8 cellular contexts compared by ENCODE assay signal in genomic region chr16:57462209-57462977, GRCh38. TPM values are rescaled to one million over a fixed set of nuclear protein-coding genes. Genes with fewer than 3 reads are reported as not detected.
A peak's percentile ranks its signal among the peaks of the same experiment; 100 is the strongest.
DNase-seq lines count a peak whose midpoint lies in the region; ATAC-seq, FAIRE-seq and TF ChIP-seq lines count a peak whose summit lies in the region.

Gene POLR2C (plus strand): TSS chr16:57462679. CDS start chr16:57462725, 46 bp downstream.

- H3K27ac ChIP-seq in angular gyrus (ENCODE audit: low read depth, low read length) (peak within 1 kb of the TSS; percentile 79), right cardiac atrium (ENCODE audit: low read length) (peak within 1 kb of the TSS; percentile 56), aorta (ENCODE audit: low read depth in 1 of 2, low read length in 2 of 2) (no peak within 1 kb of the TSS)

- intact Hi-C loops in right cardiac atrium (cut with DNase I) (loop anchor here in 1 of 4 donors (10.0 kb wide), 1 partner anchor 52 kb away; no protein-coding TSS in a partner anchor), aorta (cut with DNase I) (loop anchor here (2.0 to 5.0 kb wide), 3 partner anchors 24 to 56 kb away; partner anchors contain the start of gene DOK4 (in 1 of the 2))

- no peaks in the 10 kb centered on the region for H3K27me3 ChIP-seq in right cardiac atrium (ENCODE audit: control insufficient read depth, insufficient read depth)
- H3K27me3 ChIP-seq in aorta (ENCODE audit: control insufficient read depth in 1 of 2, insufficient read depth in 2 of 2, low read length in 1 of 2), result no peaks in the 10 kb centered on the region

- H3K4me1 ChIP-seq in right cardiac atrium (ENCODE audit: control insufficient read depth, insufficient read depth, low read length) (peaks cover 3% of the 10 kb centered on the region), aorta (ENCODE audit: control insufficient read depth in 1 of 2, insufficient read depth in 2 of 2, low read length in 2 of 2) (peaks cover 0 to 3% of the 10 kb centered on the region in 2 donors)

- DNase-seq in GM12891 (ENCODE audit: insufficient read length, low spot score) (peak; percentile 94), NCI-H1417 (lab: John Stamatoyannopoulos, UW) (peak; percentile 77 to 88 (median 79)), T-helper 2 cell (peak; percentile 81 to 94 (median 87)), right cardiac atrium (peak; percentile 90 to 96 (median 96)), renal cortical epithelial cell (ENCODE audit: low read depth) (peak; percentile 65), aorta (peak; percentile 93 to 97)

- peak; percentile 100 for FAIRE-seq in GM12891 (lab: Jason Lieb, UNC)

- peak within 1 kb of the TSS; percentile 100 for H3K4me3 ChIP-seq in right cardiac atrium (ENCODE audit: low read length)
- H3K4me3 ChIP-seq in aorta (ENCODE audit: low read length in 2 of 2), result peak within 1 kb of the TSS; percentile 70 to 83

- ATAC-seq in HG02759 (IDR thresholded peaks at IDR 0.05; ENCODE audit: unreplicated experiment) (peak; percentile 91), right cardiac atrium (peak; percentile 90 to 91), aorta (ENCODE audit: low FRiP score) (peak; percentile 95)

- WGBS in right cardiac atrium, result under 1% methylated on average over 47 of the region's 47 CpGs
- 0 to 1% methylated on average over 40 to 47 of the region's 47 CpGs for WGBS in aorta, 2 donors

- H3K36me3 ChIP-seq in aorta (ENCODE audit: control insufficient read depth in 1 of 2, insufficient read depth in 2 of 2, low read length in 1 of 2), result peaks cover 0 to 15% of the 10 kb centered on the region in 2 donors

- H3K9me3 ChIP-seq in right cardiac atrium (ENCODE audit: control insufficient read depth, low read length) (no peaks in the 10 kb centered on the region), aorta (ENCODE audit: control insufficient read depth, low read length) (no peaks in the 10 kb centered on the region)

- TF ChIP-seq POLR2A in GM12891 (IDR thresholded peaks at IDR 0.05; ENCODE audit: low read depth, low read length), result peak; percentile 99

TF ChIP-seq in GM12891, 5 proteins besides CTCF, POLR2A, EP300 and RAD21:
- TF ChIP-seq POLR2AphosphoS5 (IDR thresholded peaks at IDR 0.05; ENCODE audit: low read depth, low read length) (peak; percentile 99), TAF1 (IDR thresholded peaks at IDR 0.05; ENCODE audit: low read depth, low read length) (peak; percentile 98), SPI1 (IDR thresholded peaks at IDR 0.05; ENCODE audit: low read depth, low read length) (peak; percentile 39; the same call in 1 of the 2 replicates), PAX5 (IDR thresholded peaks at IDR 0.05; ENCODE audit: insufficient read depth, low read length, severe bottlenecking) (no peak), POU2F2 (IDR thresholded peaks at IDR 0.05; ENCODE audit: low read depth, low read length) (peak; percentile 89)

RNA-seq across cellular contexts. Expression of gene POLR2C, which starts in this region (rescaled TPM):
- polyA plus RNA-seq in GM12891 (2012; ENCODE audit: low read depth, missing spikeins), result 51.6 TPM
- 10 to 100 TPM; 36.9 to 47.7 (median 42.0) TPM for total RNA-seq in right cardiac atrium
- polyA plus RNA-seq in right cardiac atrium, result 36.8 TPM
- total RNA-seq in renal cortical epithelial cell, result 78.5 and 83.8 TPM in 2 replicates
- 10 to 100 TPM; 43.8 to 49.7 TPM for total RNA-seq in aorta
- 10 to 100 TPM; 49.3 to 55.3 TPM for polyA plus RNA-seq in aorta

Comparison
In these comparisons a context has a peak if more than half of its experiments do, and no peak if none do; other contexts are left out.
1. H3K27ac ChIP-seq: peak in angular gyrus (single experiment) and right cardiac atrium (single experiment); none in aorta (0 of 2).
2. Peak in every context shown above with its lines, with median percentiles within 50 percentile points of each other: DNase-seq and ATAC-seq.